In genomic region chr22:42697542-42698013, GRCh38 we compare ENCODE assay signal across 10 cellular contexts. TPM values are rescaled to one million over a fixed set of nuclear protein-coding genes. Genes with fewer than 3 reads are reported as not detected.
A peak's percentile ranks its signal among the peaks of the same experiment; 100 is the strongest.
DNase-seq lines count a peak whose midpoint lies in the region; ATAC-seq and TF ChIP-seq lines count a peak whose summit lies in the region.
"Had no signal": no experiment of that assay in that cellular context is flagged by ENCODE, and none has a peak within 500 bp of the region (broad histone marks: within the 10 kb centered on the region; RNA-seq: fewer than 3 reads in every experiment).

No MANE protein-coding gene starts in this region.

- in situ Hi-C loops in IMR-90 (cut with MboI; ENCODE audit: low sequenced_read_pairs) = no loop called here

- H3K9ac ChIP-seq in IMR-90 (ENCODE audit: low read depth, low read length) = no peak overlapping the region

- peak; percentile 86 for ATAC-seq in IMR-90 (ENCODE audit: low read depth)
- peak; percentile 89 for ATAC-seq in left colon
- ATAC-seq in thoracic aorta (ENCODE audit: insufficient number of reproducible peaks, low FRiP score, low read depth) = peak; percentile 88
- no peak for ATAC-seq in stimulated activated effector memory CD8-positive, alpha-beta T cell treated with anti-CD3 and anti-CD28 coated beads, Interleukin-12 subunit alpha, Interleukin-12 subunit beta, amount 100 ng/mL, for 72 hours
- ATAC-seq: activated CD8-positive, alpha-beta memory T cell treated with anti-CD3 and anti-CD28 coated beads, Interleukin-2, amount 10 ng/mL, durations not matched to agents 7 days and 5 days had no signal

- H2BK20ac ChIP-seq in IMR-90 (ENCODE audit: low read depth, low read length) = 0 out of 2 replicates have a peak overlapping the region, but pooled peaks have one; percentile 35

- peaks cover 20 to 52% of the 10 kb centered on the region in 2 experiments for H3K79me1 ChIP-seq in IMR-90 (ENCODE audit: low read depth in 1 of 2, low read length in 2 of 2)

- H3K27ac Mint-ChIP-seq in stimulated activated effector memory CD8-positive, alpha-beta T cell treated with anti-CD3 and anti-CD28 coated beads, Interleukin-12 subunit alpha, Interleukin-12 subunit beta, amount 100 ng/mL, for 72 hours = no peak overlapping the region
- H3K27ac Mint-ChIP-seq in CD14-positive monocyte = no peak overlapping the region
- H3K27ac Mint-ChIP-seq: activated CD8-positive, alpha-beta memory T cell treated with anti-CD3 and anti-CD28 coated beads, Interleukin-2, amount 10 ng/mL, durations not matched to agents 7 days and 5 days had no signal

- POLR2A ChIA-PET in IMR-90 (lab: Charles Lee; ENCODE audit: unreplicated experiment) = interaction anchor here (0.6 kb wide), 1 partner anchor 78 kb away, joined by 5 read pairs; no protein-coding TSS in a partner anchor

- H3K9me3 Mint-ChIP-seq in stimulated activated effector memory CD8-positive, alpha-beta T cell treated with anti-CD3 and anti-CD28 coated beads, Interleukin-12 subunit alpha, Interleukin-12 subunit beta, amount 100 ng/mL, for 72 hours = no peaks in the 10 kb centered on the region
- H3K9me3 Mint-ChIP-seq in CD14-positive monocyte = no peaks in the 10 kb centered on the region

- H2AK5ac ChIP-seq in IMR-90 (ENCODE audit: low read depth, low read length) = peak overlapping the region; percentile 88

- H3K36me3 ChIP-seq in IMR-90 (ENCODE audit: control insufficient read depth, insufficient read depth, low read length) (peaks cover 25% of the 10 kb centered on the region), thoracic aorta (peaks cover 6% of the 10 kb centered on the region)

- H2BK5ac ChIP-seq in IMR-90 (ENCODE audit: low read depth, low read length, poor library complexity, severe bottlenecking) = peak overlapping the region; percentile 24

- no peak overlapping the region for H3K4me3 Mint-ChIP-seq in stimulated activated effector memory CD8-positive, alpha-beta T cell treated with anti-CD3 and anti-CD28 coated beads, Interleukin-12 subunit alpha, Interleukin-12 subunit beta, amount 100 ng/mL, for 72 hours
- H3K4me3 Mint-ChIP-seq in CD14-positive monocyte = no peak overlapping the region
- H3K4me3 Mint-ChIP-seq: activated CD8-positive, alpha-beta memory T cell treated with anti-CD3 and anti-CD28 coated beads, Interleukin-2, amount 10 ng/mL, durations not matched to agents 7 days and 5 days had no signal

- peak overlapping the region; percentile 81 for H2AFZ ChIP-seq in IMR-90 (replicated peaks; ENCODE audit: low read length, poor library complexity)

- dilution Hi-C loops in IMR-90 (cut with HindIII; ENCODE audit: low sequenced_read_pairs, unreplicated experiment) = no loop called here

- no peaks in the 10 kb centered on the region for H3K9me3 ChIP-seq in IMR-90 (ENCODE audit: control insufficient read depth, insufficient read depth, low read length)
- H3K9me3 ChIP-seq in thoracic aorta = no peaks in the 10 kb centered on the region

- H3K4ac ChIP-seq in IMR-90 (ENCODE audit: low read depth, low read length) = peak overlapping the region; percentile 63

- no peaks in the 10 kb centered on the region for H3K36me3 Mint-ChIP-seq in stimulated activated effector memory CD8-positive, alpha-beta T cell treated with anti-CD3 and anti-CD28 coated beads, Interleukin-12 subunit alpha, Interleukin-12 subunit beta, amount 100 ng/mL, for 72 hours
- no peaks in the 10 kb centered on the region for H3K36me3 Mint-ChIP-seq in CD14-positive monocyte
- H3K36me3 Mint-ChIP-seq: activated CD8-positive, alpha-beta memory T cell treated with anti-CD3 and anti-CD28 coated beads, Interleukin-2, amount 10 ng/mL, durations not matched to agents 7 days and 5 days had no signal

- H2BK120ac ChIP-seq in IMR-90 (ENCODE audit: low read depth, low read length) = peak overlapping the region; percentile 60; the same call in 1 of the 2 replicates

- peak overlapping the region; percentile 82 for H2AK9ac ChIP-seq in IMR-90 (replicated peaks; ENCODE audit: low read depth, low read length, poor library complexity)

- no peak overlapping the region for H3K56ac ChIP-seq in IMR-90 (ENCODE audit: extremely low read depth, insufficient read depth, low read length)

- no peak overlapping the region; the same call in 1 of the 2 replicates for H3K14ac ChIP-seq in IMR-90 (replicated peaks; ENCODE audit: low read depth, low read length)

- H2BK15ac ChIP-seq in IMR-90 (ENCODE audit: low read depth, low read length) = peak overlapping the region; percentile 11; the same call in 2 of the 3 replicates

- 44% methylated on average over 7 of the region's 16 CpGs; no CpG with 5 or more reads in 1 of the 2 experiments for WGBS in IMR-90 (ENCODE audit: extremely low coverage in 2 of 2, insufficient read length in 1 of 2), 2 experiments

- H3K4me3 ChIP-seq in IMR-90 (ENCODE audit: insufficient read depth, low read depth, low read length) = no peak overlapping the region
- no peak overlapping the region for H3K4me3 ChIP-seq in choroid plexus epithelial cell (ENCODE audit: low read depth, low read length)
- no peak overlapping the region for H3K4me3 ChIP-seq in thoracic aorta

- H3K27ac ChIP-seq in IMR-90 (ENCODE audit: insufficient read depth, low read length) (no peak overlapping the region; the same call in 1 of the 2 replicates), thoracic aorta (peak overlapping the region; percentile 83 to 95)

- H3K18ac ChIP-seq in IMR-90 (ENCODE audit: low read depth, low read length) = no peak overlapping the region

- H3K9me1 ChIP-seq in IMR-90 (ENCODE audit: insufficient read depth, low read length) = peaks cover 13% of the 10 kb centered on the region

- TF ChIP-seq POLR2A in IMR-90 (IDR thresholded peaks at IDR 0.05; ENCODE audit: low read depth, low read length) = no peak

- BruUV-seq in IMR-90 (replicated peaks; lab: Mats Ljungman, UMichigan) = no TSS peak

- no peak for TF ChIP-seq RAD21 in IMR-90 (IDR thresholded peaks at IDR 0.05; ENCODE audit: low read length)

- H3K27me3 ChIP-seq in IMR-90 (ENCODE audit: control insufficient read depth, insufficient read depth, low read length) (no peaks in the 10 kb centered on the region), thoracic aorta (replicated peaks; ENCODE audit: insufficient read depth) (no peaks in the 10 kb centered on the region)

- intact Hi-C loops in IMR-90 (cut with micrococcal nuclease) = no loop called here
- intact Hi-C loops in left colon (cut with DNase I, micrococcal nuclease) = no loop called here
- intact Hi-C loops in CD14-positive monocyte (cut with micrococcal nuclease) = no loop called here

- TF ChIP-seq CTCF in IMR-90 (conservative IDR thresholded peaks at IDR 0.05; ENCODE audit: low read depth, low read length) (no peak), choroid plexus epithelial cell (conservative IDR thresholded peaks at IDR 0.05; ENCODE audit: low read depth, low read length) (no peak), thoracic aorta (IDR thresholded peaks at IDR 0.05) (no peak), CD14-positive monocyte (IDR thresholded peaks at IDR 0.05) (no peak)

- no peaks in the 10 kb centered on the region for H3K4me1 Mint-ChIP-seq in stimulated activated effector memory CD8-positive, alpha-beta T cell treated with anti-CD3 and anti-CD28 coated beads, Interleukin-12 subunit alpha, Interleukin-12 subunit beta, amount 100 ng/mL, for 72 hours
- no peaks in the 10 kb centered on the region for H3K4me1 Mint-ChIP-seq in CD14-positive monocyte
- H3K4me1 Mint-ChIP-seq: activated CD8-positive, alpha-beta memory T cell treated with anti-CD3 and anti-CD28 coated beads, Interleukin-2, amount 10 ng/mL, durations not matched to agents 7 days and 5 days had no signal

- no peak overlapping the region for H3K23ac ChIP-seq in IMR-90 (ENCODE audit: low read depth, low read length)

- peaks cover 5 to 8% (median 7%) of the 10 kb centered on the region in 3 donors for H3K27me3 Mint-ChIP-seq in CD14-positive monocyte (ENCODE audit: low read depth in 3 of 3)
- H3K27me3 Mint-ChIP-seq: activated CD8-positive, alpha-beta memory T cell treated with anti-CD3 and anti-CD28 coated beads, Interleukin-2, amount 10 ng/mL, durations not matched to agents 7 days and 5 days had no signal

- H3K4me1 ChIP-seq in IMR-90 (ENCODE audit: control insufficient read depth, insufficient read depth, low read length) (peaks cover 12% of the 10 kb centered on the region), thoracic aorta (ENCODE audit: control insufficient read depth in 1 of 2, low read depth in 2 of 2) (peaks cover 29 to 61% of the 10 kb centered on the region in 2 donors)

- no peak overlapping the region; the same call in 1 of the 2 replicates for H4K5ac ChIP-seq in IMR-90 (ENCODE audit: low read depth, low read length)

- CTCF ChIA-PET in IMR-90 (lab: Yijun Ruan, JAX) = interaction anchor here (0.6 kb wide), 1 partner anchor 73 kb away, joined by 5 read pairs; no protein-coding TSS in a partner anchor

- H4K91ac ChIP-seq in IMR-90 (ENCODE audit: insufficient read depth, low read depth, low read length) = 0 out of 2 replicates have a peak overlapping the region, but pooled peaks have one; percentile 66

- DNase-seq in IMR-90 (peak; percentile 73), choroid plexus epithelial cell (ENCODE audit: low read depth) (peak; percentile 66), left colon (peak; percentile 40 to 85), thoracic aorta (ENCODE audit: low spot score) (peak; percentile 85), NCI-H774 (lab: John Stamatoyannopoulos, UW) (no peak), CD14-positive monocyte (ENCODE audit: low spot score) (no peak)
- no peak for DNase-seq in activated naive CD4-positive, alpha-beta T cell (lab: John Stamatoyannopoulos, UW)
- DNase-seq in stimulated activated effector memory CD8-positive, alpha-beta T cell treated with anti-CD3 and anti-CD28 coated beads, Interleukin-12 subunit alpha, Interleukin-12 subunit beta, amount 100 ng/mL, for 72 hours (ENCODE audit: low spot score in 2 of 2) = no peak
- DNase-seq: activated CD8-positive, alpha-beta memory T cell treated with anti-CD3 and anti-CD28 coated beads, Interleukin-2, amount 10 ng/mL, durations not matched to agents 7 days and 5 days; NK-92 treated with Interleukin-12 subunit alpha and Interleukin-12 subunit beta, amount 100 ng/mL, for 24 hours had no signal

- H4K20me1 ChIP-seq in IMR-90 (ENCODE audit: insufficient read depth, low read length) = peaks cover 4% of the 10 kb centered on the region; the same call in 1 of the 2 replicates

- peak overlapping the region in 1 of 2 experiments; percentile 82; a peak in 3 of 4 replicates for H4K8ac ChIP-seq in IMR-90 (ENCODE audit: low read depth in 2 of 2, low read length in 2 of 2)

- H3K4me2 ChIP-seq in IMR-90 (ENCODE audit: low read depth, low read length) = no peak overlapping the region

RNA-seq across cellular contexts. Expression of gene A4GALT, which starts 23.1 kb away (rescaled TPM):
- 1.6 and 1.9 TPM in 2 replicates for total RNA-seq in IMR-90 (2012; rRNA removed)
- polyA plus RNA-seq in IMR-90 (2012; rRNA removed) = 6.1 and 6.3 TPM in 2 replicates
- polyA plus RNA-seq in IMR-90 (2012; cell fraction: cytosol; rRNA removed) = 3.4 and 8.7 TPM in 2 replicates
- 3.6 and 6.1 TPM in 2 replicates for polyA plus RNA-seq in IMR-90 (2012; cell fraction: nucleus; rRNA removed; ENCODE audit: low replicate concordance)
- 1 to 10 TPM; 5.1 to 6.3 TPM for total RNA-seq in left colon
- 10 to 100 TPM; 68.4 to 77.3 TPM for total RNA-seq in thoracic aorta
- not detected for polyA plus RNA-seq in CD14-positive monocyte

RNA-seq across cellular contexts. Expression of gene CYB5R3, which starts 48.4 kb away (rescaled TPM):
- 37.5 and 44.1 TPM in 2 replicates for total RNA-seq in IMR-90 (2012; rRNA removed)
- polyA plus RNA-seq in IMR-90 (2012; rRNA removed) = 362 and 405 TPM in 2 replicates
- polyA plus RNA-seq in IMR-90 (2012; cell fraction: cytosol; rRNA removed) = 217 and 450 TPM in 2 replicates
- polyA plus RNA-seq in IMR-90 (2012; cell fraction: nucleus; rRNA removed; ENCODE audit: low replicate concordance) = 98.1 and 215 TPM in 2 replicates
- 100 to 1,000 TPM; 157 to 192 TPM for total RNA-seq in left colon
- total RNA-seq in thoracic aorta = 100 to 1,000 TPM; 209 to 606 TPM
- 10 to 100 TPM; 54.0 to 76.4 TPM for polyA plus RNA-seq in CD14-positive monocyte

RNA-seq across cellular contexts. Expression of gene ATP5MGL, which starts 57.2 kb away (rescaled TPM):
- 0.18 TPM in 1 of 2 replicates, not detected in the other for total RNA-seq in IMR-90 (2012; rRNA removed)
- not detected in 2 replicates for polyA plus RNA-seq in IMR-90 (2012; rRNA removed)
- polyA plus RNA-seq in IMR-90 (2012; cell fraction: cytosol; rRNA removed) = not detected in 2 replicates
- polyA plus RNA-seq in IMR-90 (2012; cell fraction: nucleus; rRNA removed; ENCODE audit: low replicate concordance) = 0.10 TPM in 1 of 2 replicates, not detected in the other
- total RNA-seq in left colon = under 1 TPM; 0.34 to 0.89 TPM
- total RNA-seq in thoracic aorta = not detected
- under 1 TPM in 1 of 2 donors, not detected in 1; 0.26 TPM for polyA plus RNA-seq in CD14-positive monocyte

Comparison
In these comparisons a context has a peak if more than half of its experiments do, and no peak if none do; other contexts are left out.
1. DNase-seq: peak in IMR-90 (single experiment), choroid plexus epithelial cell (single experiment), left colon (2 of 2) and thoracic aorta (single experiment); none in NCI-H774 (single experiment), activated naive CD4-positive, alpha-beta T cell (0 of 4), stimulated activated effector memory CD8-positive, alpha-beta T cell treated with anti-CD3 and anti-CD28 coated beads, Interleukin-12 subunit alpha, Interleukin-12 subunit beta, amount 100 ng/mL, for 72 hours (0 of 2) and CD14-positive monocyte (single experiment).
2. RNA of gene A4GALT, which starts 23.1 kb away (total RNA-seq): 68.4 to 77.3 TPM in thoracic aorta; 5.1 to 6.3 TPM in left colon and 1.6 to 1.9 TPM in IMR-90; every median in the first group is over 4 times any median in the second.